In genomic region chr13:20142019-20142926, GRCh38 we compare ENCODE assay signal across 34 cellular contexts. TPM values are rescaled to one million over a fixed set of nuclear protein-coding genes. Genes with fewer than 3 reads are reported as not detected.
A peak's percentile ranks its signal among the peaks of the same experiment; 100 is the strongest.
DNase-seq lines count a peak whose midpoint lies in the region; ATAC-seq and TF ChIP-seq lines count a peak whose summit lies in the region.
"Had no signal": no experiment of that assay in that cellular context is flagged by ENCODE, and none has a peak within 500 bp of the region (broad histone marks: within the 10 kb centered on the region; RNA-seq: fewer than 3 reads in every experiment).

No MANE protein-coding gene starts in this region.

- H3K9ac ChIP-seq in neural progenitor cell: no peak overlapping the region

- H3K27me3 Mint-ChIP-seq in WTC11 (ENCODE audit: low read depth): peaks cover 25% of the 10 kb centered on the region
- H3K27me3 Mint-ChIP-seq in neural progenitor cell (ENCODE audit: insufficient read depth, low read depth): peaks cover 10% of the 10 kb centered on the region

- POLR2A ChIA-PET in WTC11 (lab: Charles Lee): no interaction called here

- no peaks in the 10 kb centered on the region for H3K9me3 Mint-ChIP-seq in WTC11
- H3K9me3 Mint-ChIP-seq in neural progenitor cell: no peaks in the 10 kb centered on the region
- H3K9me3 Mint-ChIP-seq: activated naive CD8-positive, alpha-beta T cell treated with anti-CD3 and anti-CD28 coated beads, Interleukin-2, amount 10 ng/mL, durations not matched to agents 7 days and 5 days; activated T-cell treated with anti-CD3 and anti-CD28 coated beads, Interleukin-2, amount 50 U/mL, for 24 hours; CD8-positive, alpha-beta memory T cell; effector memory CD8-positive, alpha-beta T cell had no signal

- H3K4me3 Mint-ChIP-seq in WTC11 (no peak overlapping the region), neural progenitor cell (no peak overlapping the region)
- H3K4me3 Mint-ChIP-seq: activated naive CD8-positive, alpha-beta T cell treated with anti-CD3 and anti-CD28 coated beads, Interleukin-2, amount 10 ng/mL, durations not matched to agents 7 days and 5 days; activated T-cell treated with anti-CD3 and anti-CD28 coated beads, Interleukin-2, amount 50 U/mL, for 24 hours; effector memory CD8-positive, alpha-beta T cell had no signal

- H3K4me3 ChIP-seq in neural progenitor cell (no peak overlapping the region), testis (peak overlapping the region; percentile 15 to 50)
- H3K4me3 ChIP-seq: left lung, Peyer's patch, SJCRH30 had no signal

- TF ChIP-seq CTCF in WTC11 (IDR thresholded peaks at IDR 0.05): no peak
- no peak for TF ChIP-seq CTCF in neural progenitor cell (IDR thresholded peaks at IDR 0.05)
- no peak for TF ChIP-seq CTCF in testis (IDR thresholded peaks at IDR 0.05)

- no peak overlapping the region for H3K4me2 ChIP-seq in neural progenitor cell

- H3K27me3 ChIP-seq in neural progenitor cell (peaks cover 17% of the 10 kb centered on the region), testis (no peaks in the 10 kb centered on the region)

- H3K4me1 ChIP-seq in neural progenitor cell: no peaks in the 10 kb centered on the region
- no peaks in the 10 kb centered on the region for H3K4me1 ChIP-seq in testis
- H3K4me1 ChIP-seq: ascending aorta, left lung, Peyer's patch, SJCRH30 had no signal

- H3K36me3 ChIP-seq in neural progenitor cell (no peaks in the 10 kb centered on the region), testis (ENCODE audit: low read depth, missing control alignments) (no peaks in the 10 kb centered on the region)
- H3K36me3 ChIP-seq: ascending aorta, left lung, Peyer's patch, sigmoid colon, SJCRH30 had no signal

- CTCF ChIA-PET in WTC11 (lab: Charles Lee): interaction anchor here (1.0 to 4.2 kb wide), 6 partner anchors 11 to 182 kb away, joined by 3 to 23 read pairs (median 4); no protein-coding TSS in a partner anchor

- ATAC-seq in WTC11: 0 out of 2 replicates have a peak, but pooled peaks have one; percentile 15
- no peak for ATAC-seq in HG03378 (IDR thresholded peaks at IDR 0.05; ENCODE audit: unreplicated experiment)
- ATAC-seq: effector memory CD8-positive, alpha-beta T cell; left lung had no signal

- H3K9me3 ChIP-seq in neural progenitor cell (ENCODE audit: low read depth) (no peaks in the 10 kb centered on the region), testis (no peaks in the 10 kb centered on the region)
- H3K9me3 ChIP-seq: ascending aorta, left lung, Peyer's patch, sigmoid colon, SJCRH30 had no signal

- DNase-seq in activated CD8-positive, alpha-beta memory T cell treated with anti-CD3 and anti-CD28 coated beads for 24 hours: peak; percentile 51
- DNase-seq in activated CD8-positive, alpha-beta memory T cell treated with anti-CD3 and anti-CD28 coated beads, Interleukin-2, amount 50 U/mL, for 48 hours: no peak
- peak; percentile 36 for DNase-seq in WTC11 (ENCODE audit: low spot score)
- no peak for DNase-seq in neural progenitor cell (ENCODE audit: low spot score)
- DNase-seq in testis: no peak
- no peak for DNase-seq in amniotic stem cell (lab: John Stamatoyannopoulos, UW)
- DNase-seq in SHP77 (lab: John Stamatoyannopoulos, UW): no peak
- DNase-seq: activated CD4-positive, alpha-beta T cell treated with anti-CD3 and anti-CD28 coated beads for 4 hours; activated gamma-delta T cell treated with Interleukin-2 at 50 U/mL for 16 hours; activated naive CD8-positive, alpha-beta T cell treated with anti-CD3 and anti-CD28 coated beads, Interleukin-2, amount 10 ng/mL, durations not matched to agents 7 days and 5 days; activated T-cell treated with anti-CD3 and anti-CD28 coated beads, Interleukin-2, amount 50 U/mL, for 24 hours; CD8-positive, alpha-beta memory T cell; central memory CD4-positive, alpha-beta T cell; DMS 273 treated with DMSO at 0.1 percent for 48 hours; effector memory CD8-positive, alpha-beta T cell; glutamatergic neuron; mesendoderm; NCI-H1417 treated with DMSO at 0.1 percent for 48 hours; NCI-H2081; NCI-H446 treated with DMSO at 0.1 percent for 48 hours; NCI-H774; Peyer's patch; posterior cingulate gyrus; sigmoid colon; SJCRH30; stimulated activated CD4-positive, alpha-beta T cell treated with anti-CD3 and anti-CD28 coated beads, Interleukin-15, amount 100 ng/mL, for 24 hours; stimulated activated CD4-positive, alpha-beta T cell treated with anti-CD3 and anti-CD28 coated beads, Interleukin-4, amount 100 ng/mL, for 4 hours; substantia nigra; T1000 had no signal

- H3K4me1 Mint-ChIP-seq in WTC11 (peaks cover 13% of the 10 kb centered on the region), neural progenitor cell (peaks cover 3% of the 10 kb centered on the region)

- no peaks in the 10 kb centered on the region for H4K20me1 ChIP-seq in neural progenitor cell (ENCODE audit: low read depth)

- H3K27ac ChIP-seq in neural progenitor cell: no peak overlapping the region
- no peak overlapping the region for H3K27ac ChIP-seq in testis
- H3K27ac ChIP-seq: ascending aorta, left lung, Peyer's patch, sigmoid colon, SJCRH30, VCaP had no signal

- H3K36me3 Mint-ChIP-seq in WTC11 (no peaks in the 10 kb centered on the region), neural progenitor cell (no peaks in the 10 kb centered on the region)
- H3K36me3 Mint-ChIP-seq: activated naive CD8-positive, alpha-beta T cell treated with anti-CD3 and anti-CD28 coated beads, Interleukin-2, amount 10 ng/mL, durations not matched to agents 7 days and 5 days had no signal

- no peak for TF ChIP-seq POLR2A in testis (IDR thresholded peaks at IDR 0.05)

- H3K27ac Mint-ChIP-seq in WTC11 (no peak overlapping the region), neural progenitor cell (no peak overlapping the region)
- H3K27ac Mint-ChIP-seq: activated naive CD8-positive, alpha-beta T cell treated with anti-CD3 and anti-CD28 coated beads, Interleukin-2, amount 10 ng/mL, durations not matched to agents 7 days and 5 days; activated T-cell treated with anti-CD3 and anti-CD28 coated beads, Interleukin-2, amount 50 U/mL, for 24 hours; CD8-positive, alpha-beta memory T cell; effector memory CD8-positive, alpha-beta T cell had no signal

- no peaks in the 10 kb centered on the region for H3K79me2 ChIP-seq in neural progenitor cell (ENCODE audit: low read depth)

- intact Hi-C loops in testis (cut with DNase I; ENCODE audit: low total_unique reads): no loop called here

- peak overlapping the region; percentile 28 for H2AFZ ChIP-seq in neural progenitor cell (replicated peaks)

- 38% methylated on average over 58 of the region's 84 CpGs; no CpG with 5 or more reads in 1 of the 2 donors for WGBS in testis, 2 donors

- H3F3A ChIP-seq in neural progenitor cell (ENCODE audit: low read depth): no peaks in the 10 kb centered on the region

TF ChIP-seq in WTC11, 78 proteins besides CTCF, POLR2A, EP300 and RAD21:
- TF ChIP-seq GRHL2 (CRISPR knock-in tag; IDR thresholded peaks at IDR 0.05; ENCODE audit: insufficient replicate concordance, severe bottlenecking) (no peak), ARID4B (CRISPR knock-in tag; IDR thresholded peaks at IDR 0.05; ENCODE audit: borderline replicate concordance) (no peak), ZNF232 (CRISPR knock-in tag; IDR thresholded peaks at IDR 0.05) (no peak), SP1 (CRISPR knock-in tag; conservative IDR thresholded peaks at IDR 0.05) (no peak), IRF2 (CRISPR knock-in tag; IDR thresholded peaks at IDR 0.05; ENCODE audit: borderline replicate concordance, low read depth) (no peak), TEAD4 (CRISPR knock-in tag; IDR thresholded peaks at IDR 0.05) (no peak), SMAD3 (CRISPR knock-in tag; IDR thresholded peaks at IDR 0.05; ENCODE audit: borderline replicate concordance) (no peak)

RNA-seq across cellular contexts. Expression of gene GJA3, which starts 18.6 kb away (rescaled TPM):
- total RNA-seq in WTC11 (2021) (0.48 to 0.85 TPM (median 0.82 TPM) in 3 replicates), neural progenitor cell (ENCODE audit: low replicate concordance) (0.17 and 0.53 TPM in 2 replicates), testis (10 to 100 TPM in 1 of 2 donors, 1 to 10 TPM in 1; 5.0 to 10.2 TPM)
- polyA plus RNA-seq in testis (ENCODE audit: insufficient read depth, low read depth, low replicate concordance): 1.7 TPM
- total RNA-seq: ascending aorta, Peyer's patch, sigmoid colon, SJCRH30 had no signal

RNA-seq across cellular contexts. Expression of gene GJB2, which starts 50.5 kb away (rescaled TPM):
- total RNA-seq in WTC11 (2021): 0.11 TPM in 2 of 3 replicates, not detected in the other
- not detected in 2 replicates for total RNA-seq in neural progenitor cell (ENCODE audit: low replicate concordance)
- total RNA-seq in testis: 1 to 10 TPM; 2.9 to 3.1 TPM
- 2.5 TPM for polyA plus RNA-seq in testis (ENCODE audit: insufficient read depth, low read depth, low replicate concordance)
- total RNA-seq: fibroblast of villous mesenchyme, SJCRH30 had no signal
- polyA plus RNA-seq: CD8-positive, alpha-beta memory T cell had no signal

Comparison
In these comparisons a context has a peak if more than half of its experiments do, and no peak if none do; other contexts are left out.
1. DNase-seq: peak in activated CD8-positive, alpha-beta memory T cell treated with anti-CD3 and anti-CD28 coated beads for 24 hours (single experiment) and WTC11 (single experiment); none in activated CD8-positive, alpha-beta memory T cell treated with anti-CD3 and anti-CD28 coated beads, Interleukin-2, amount 50 U/mL, for 48 hours (single experiment), neural progenitor cell (single experiment), testis (single experiment), amniotic stem cell (single experiment) and SHP77 (0 of 2).